Comparison of ENCODE assay signal across 13 cellular contexts in the genomic region with DNA sequence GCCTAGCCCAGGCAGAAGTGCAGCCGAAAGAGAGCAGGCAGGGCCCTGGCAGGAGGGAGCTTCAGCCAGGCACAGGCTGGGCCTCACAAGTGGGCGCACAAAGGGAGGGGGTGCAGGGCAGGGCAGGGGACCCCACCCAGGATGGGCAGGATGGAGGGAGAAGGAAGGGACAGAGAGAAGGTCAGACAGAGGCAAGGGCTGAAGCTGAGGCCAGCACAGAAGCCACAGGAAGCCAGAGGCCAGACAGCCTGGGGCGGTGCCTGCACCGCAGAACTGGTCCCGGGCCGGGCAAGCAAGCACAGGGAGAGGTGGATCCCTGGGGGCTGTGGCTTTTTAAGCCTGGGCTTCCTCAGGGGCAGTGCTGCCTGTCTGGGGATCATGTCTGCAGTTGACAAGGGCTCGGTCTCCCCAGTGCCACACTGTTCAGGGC. TPM values are rescaled to one million over a fixed set of nuclear protein-coding genes. Genes with fewer than 3 reads are reported as not detected.
DNase-seq lines count a peak whose midpoint lies in the region; ATAC-seq and TF ChIP-seq lines count a peak whose summit lies in the region.
"Had no signal": no experiment of that assay in that cellular context is flagged by ENCODE, and none has a peak within 500 bp of the region (broad histone marks: within the 10 kb centered on the region; RNA-seq: fewer than 3 reads in every experiment).

No MANE protein-coding gene starts in this region.

- no peaks in the 10 kb centered on the region for H3K36me3 Mint-ChIP-seq in activated CD4-positive, alpha-beta memory T cell treated with anti-CD3 and anti-CD28 coated beads for 36 hours
- no peaks in the 10 kb centered on the region for H3K36me3 Mint-ChIP-seq in stimulated activated memory B cell treated with anti-CD40 and anti-IgM and Interleukin-4, amounts not matched to agents 10 μg/mL and 1 μg/mL and 100 μg/mL, for 72 hours

- H3K4me1 Mint-ChIP-seq in activated CD4-positive, alpha-beta memory T cell treated with anti-CD3 and anti-CD28 coated beads for 36 hours (ENCODE audit: low read depth): peaks cover 48% of the 10 kb centered on the region
- H3K4me1 Mint-ChIP-seq in stimulated activated memory B cell treated with anti-CD40 and anti-IgM and Interleukin-4, amounts not matched to agents 10 μg/mL and 1 μg/mL and 100 μg/mL, for 72 hours: peaks cover 33% of the 10 kb centered on the region

- H3K27ac ChIP-seq in 22Rv1 (peak overlapping the region; percentile 73; the same call in 1 of the 2 replicates), left lung (peak overlapping the region; percentile 7 to 17)
- H3K27ac ChIP-seq: HL-60, prostate gland had no signal

- H3K27ac Mint-ChIP-seq in activated CD4-positive, alpha-beta memory T cell treated with anti-CD3 and anti-CD28 coated beads for 36 hours: peak overlapping the region; percentile 82
- no peak overlapping the region for H3K27ac Mint-ChIP-seq in stimulated activated memory B cell treated with anti-CD40 and anti-IgM and Interleukin-4, amounts not matched to agents 10 μg/mL and 1 μg/mL and 100 μg/mL, for 72 hours

- no peaks in the 10 kb centered on the region for H3K27me3 Mint-ChIP-seq in activated CD4-positive, alpha-beta memory T cell treated with anti-CD3 and anti-CD28 coated beads for 36 hours
- no peaks in the 10 kb centered on the region for H3K27me3 Mint-ChIP-seq in stimulated activated memory B cell treated with anti-CD40 and anti-IgM and Interleukin-4, amounts not matched to agents 10 μg/mL and 1 μg/mL and 100 μg/mL, for 72 hours

- peaks cover 16 to 44% of the 10 kb centered on the region in 2 donors for H3K4me1 ChIP-seq in left lung
- H3K4me1 ChIP-seq: prostate gland had no signal

- no peak overlapping the region for H3K4me3 ChIP-seq in H7 (ENCODE audit: insufficient read depth, low read depth, low read length)
- no peak overlapping the region for H3K4me3 ChIP-seq in left lung
- H3K4me3 ChIP-seq: prostate gland had no signal

- H3K27me3 ChIP-seq in H7 (ENCODE audit: control insufficient read depth, insufficient read depth, low read length) (no peaks in the 10 kb centered on the region; the same call in 1 of the 2 replicates), left lung (peaks cover 0 to 47% of the 10 kb centered on the region in 2 donors)

- TF ChIP-seq CTCF in 22Rv1 (IDR thresholded peaks at IDR 0.05) (no peak), left lung (IDR thresholded peaks at IDR 0.05) (no peak)

- peak overlapping the region; percentile 71 for H3K4me3 Mint-ChIP-seq in activated CD4-positive, alpha-beta memory T cell treated with anti-CD3 and anti-CD28 coated beads for 36 hours
- H3K4me3 Mint-ChIP-seq in stimulated activated memory B cell treated with anti-CD40 and anti-IgM and Interleukin-4, amounts not matched to agents 10 μg/mL and 1 μg/mL and 100 μg/mL, for 72 hours: no peak overlapping the region

- CTCF ChIA-PET in activated CD4-positive, alpha-beta memory T cell treated with anti-CD3 and anti-CD28 coated beads for 36 hours (lab: Charles Lee): interaction anchor here (0.7 to 6.8 kb wide), 10 partner anchors 11 to 109 kb away, joined by 3 to 78 read pairs (median 16); a partner anchor contains a TSS

- H3K36me3 ChIP-seq in H7 (replicated peaks; ENCODE audit: control insufficient read depth, insufficient read depth, low read length) (no peaks in the 10 kb centered on the region), left lung (no peaks in the 10 kb centered on the region)
- H3K36me3 ChIP-seq: prostate gland had no signal

- intact Hi-C loops in activated CD4-positive, alpha-beta memory T cell treated with anti-CD3 and anti-CD28 coated beads for 36 hours (cut with micrococcal nuclease): no loop called here
- intact Hi-C loops in left lung (cut with DNase I): no loop called here

- POLR2A ChIA-PET in activated CD4-positive, alpha-beta memory T cell treated with anti-CD3 and anti-CD28 coated beads for 36 hours (lab: Charles Lee): interaction anchor here (1.5 to 1.7 kb wide), 2 partner anchors 10 to 11 kb away, joined by 5 to 7 read pairs; no protein-coding TSS in a partner anchor

- peak; percentile 53 for DNase-seq in H7
- DNase-seq in activated CD4-positive, alpha-beta memory T cell treated with anti-CD3 and anti-CD28 coated beads for 36 hours: no peak
- peak in 1 of 2 donors; percentile 55 for DNase-seq in left lung
- DNase-seq in NCI-H2227 treated with DMSO at 0.1 percent for 48 hours (lab: John Stamatoyannopoulos, UW): no peak
- no peak for DNase-seq in T1000 (lab: John Stamatoyannopoulos, UW)
- DNase-seq: activated CD4-positive, CD25-positive, alpha-beta regulatory T cell treated with anti-CD3 and anti-CD28 coated beads, Interleukin-2, amount 50 U/mL, for 72 hours; kidney glomerular epithelial cell; NCI-H187 had no signal

- ATAC-seq in left lung (no peak), HG03460 (IDR thresholded peaks at IDR 0.05; ENCODE audit: unreplicated experiment) (no peak)
- ATAC-seq in stimulated activated memory B cell treated with anti-CD40 and anti-IgM and Interleukin-4, amounts not matched to agents 10 μg/mL and 1 μg/mL and 100 μg/mL, for 72 hours: no peak

- H3K9me3 ChIP-seq in left lung: no peaks in the 10 kb centered on the region
- H3K9me3 ChIP-seq: prostate gland had no signal

- H3K9me3 Mint-ChIP-seq in activated CD4-positive, alpha-beta memory T cell treated with anti-CD3 and anti-CD28 coated beads for 36 hours: no peaks in the 10 kb centered on the region
- H3K9me3 Mint-ChIP-seq in stimulated activated memory B cell treated with anti-CD40 and anti-IgM and Interleukin-4, amounts not matched to agents 10 μg/mL and 1 μg/mL and 100 μg/mL, for 72 hours: no peaks in the 10 kb centered on the region

RNA-seq across cellular contexts. Expression of a gene that starts 16.7 kb away (rescaled TPM):
- total RNA-seq in H7 (2014; rRNA removed; shearing (Covaris generic)): 15.5 and 16.5 TPM in 2 replicates
- 10 to 100 TPM; 10.4 to 13.2 TPM for total RNA-seq in activated CD4-positive, alpha-beta memory T cell treated with anti-CD3 and anti-CD28 coated beads for 36 hours
- 10 to 100 TPM; 12.1 to 21.8 TPM for total RNA-seq in left lung

RNA-seq across cellular contexts. Expression of a gene that starts 16.8 kb away (rescaled TPM):
- total RNA-seq in H7 (2014; rRNA removed; shearing (Covaris generic)): 1.7 TPM in 2 replicates
- 1 to 10 TPM; 3.5 to 4.6 TPM for total RNA-seq in activated CD4-positive, alpha-beta memory T cell treated with anti-CD3 and anti-CD28 coated beads for 36 hours
- total RNA-seq in left lung: under 1 TPM; 0.68 to 0.70 TPM

RNA-seq across cellular contexts. Expression of a gene that starts 20.8 kb away (rescaled TPM):
- 26.7 and 29.7 TPM in 2 replicates for total RNA-seq in H7 (2014; rRNA removed; shearing (Covaris generic))
- total RNA-seq in activated CD4-positive, alpha-beta memory T cell treated with anti-CD3 and anti-CD28 coated beads for 36 hours: 10 to 100 TPM; 48.4 to 49.5 TPM
- total RNA-seq in left lung: 10 to 100 TPM; 47.5 to 52.1 TPM

RNA-seq across cellular contexts. Expression of a gene that starts 29.4 kb away (rescaled TPM):
- 9.3 and 9.5 TPM in 2 replicates for total RNA-seq in H7 (2014; rRNA removed; shearing (Covaris generic))
- total RNA-seq in activated CD4-positive, alpha-beta memory T cell treated with anti-CD3 and anti-CD28 coated beads for 36 hours: under 1 TPM; 0.34 to 0.45 TPM
- total RNA-seq in left lung: 1 to 10 TPM in 1 of 2 donors, under 1 TPM in 1; 0.82 to 1.3 TPM

RNA-seq across cellular contexts. Expression of a gene that starts 40.8 kb away (rescaled TPM):
- 1.4 and 1.6 TPM in 2 replicates for total RNA-seq in H7 (2014; rRNA removed; shearing (Covaris generic))
- total RNA-seq in activated CD4-positive, alpha-beta memory T cell treated with anti-CD3 and anti-CD28 coated beads for 36 hours: 1 to 10 TPM; 5.3 to 7.6 TPM
- total RNA-seq in left lung: 1 to 10 TPM; 2.7 to 3.5 TPM
